ENCODE assay signal across 11 cellular contexts in the genomic region with DNA sequence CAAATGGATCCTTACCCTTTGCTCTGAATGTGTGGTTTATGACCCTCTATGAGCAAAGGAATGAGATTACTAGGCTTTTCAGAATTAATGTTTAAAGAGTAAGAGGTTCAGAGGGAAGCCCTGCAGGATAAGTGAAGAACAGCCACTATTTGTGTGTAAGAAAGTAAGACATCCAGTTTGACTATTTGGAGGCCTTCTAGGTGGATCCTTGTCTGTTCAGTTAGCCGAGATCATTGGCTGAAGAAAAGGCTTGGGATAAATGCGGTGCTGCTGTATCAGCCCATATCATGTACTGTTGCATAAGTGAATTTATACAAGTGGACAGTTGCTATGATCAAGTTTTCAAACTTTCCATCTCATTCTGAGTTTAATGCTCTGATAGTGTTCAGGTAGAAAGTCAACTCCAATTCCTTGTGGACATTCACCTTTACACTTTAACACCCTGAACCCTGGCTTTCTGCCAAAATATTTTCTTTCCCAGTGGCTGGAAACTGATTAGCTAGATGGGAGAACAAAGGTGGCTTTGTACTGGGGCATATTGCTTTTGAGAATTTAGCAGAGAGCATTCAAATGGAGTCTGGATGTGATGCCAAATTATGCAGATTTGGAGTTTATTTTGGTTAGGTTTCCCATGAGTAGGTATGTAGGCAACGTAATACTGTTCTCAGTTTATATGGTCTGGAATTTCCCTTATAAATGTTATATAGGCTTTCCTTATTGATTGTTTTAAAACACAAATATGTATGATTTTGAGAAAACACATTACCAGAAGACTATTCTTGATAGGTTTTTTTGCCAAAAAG. TPM values are rescaled to one million over a fixed set of nuclear protein-coding genes. Genes with fewer than 3 reads are reported as not detected.
DNase-seq lines count a peak whose midpoint lies in the region; ATAC-seq, FAIRE-seq and TF ChIP-seq lines count a peak whose summit lies in the region.
"Had no signal": no experiment of that assay in that cellular context is flagged by ENCODE, and none has a peak within 500 bp of the region (broad histone marks: within the 10 kb centered on the region; RNA-seq: fewer than 3 reads in every experiment).

No MANE protein-coding gene starts in this region.

- no peak; a peak in 1 of 6 replicates for ATAC-seq in A549
- ATAC-seq in GM23338, result no peak
- ATAC-seq in activated naive CD4-positive, alpha-beta T cell treated with anti-CD3 and anti-CD28 coated beads, Interleukin-2, amount 50 U/mL, for 72 hours, result peak; percentile 85 to 98

- no peaks in the 10 kb centered on the region for H3K27me3 ChIP-seq in GM23338 (ENCODE audit: insufficient read depth)

- H3K4me3 ChIP-seq in A549 (no peak overlapping the region), GM23338 (no peak overlapping the region), mesodermal cell (ENCODE audit: extremely low read depth, insufficient read depth, low read length, poor library complexity, severe bottlenecking) (no peak overlapping the region)
- H3K4me3 ChIP-seq: coronary artery had no signal

- no peak for TF ChIP-seq CTCF in A549 (IDR thresholded peaks at IDR 0.05)
- no peak for TF ChIP-seq CTCF in GM23338 (conservative IDR thresholded peaks at IDR 0.05; ENCODE audit: low read depth in 2 of 2)
- no peak for TF ChIP-seq CTCF in endothelial cell (IDR thresholded peaks at IDR 0.05; ENCODE audit: unreplicated experiment)

- H3K36me3 ChIP-seq in GM23338 (ENCODE audit: insufficient read depth), result peaks cover 11% of the 10 kb centered on the region
- peaks cover 40% of the 10 kb centered on the region for H3K36me3 ChIP-seq in mesodermal cell (ENCODE audit: control insufficient read depth, insufficient read depth, low read length)

- H4K20me1 ChIP-seq in GM23338 (replicated peaks; ENCODE audit: insufficient read depth), result peaks cover 7% of the 10 kb centered on the region; the same call in 1 of the 2 replicates

- H3K4me1 Mint-ChIP-seq in GM23338 (peaks cover 38% of the 10 kb centered on the region), endothelial cell (ENCODE audit: unreplicated experiment) (peaks cover 1% of the 10 kb centered on the region)

- H2AFZ ChIP-seq in GM23338, result no peak overlapping the region

- H3K4me3 Mint-ChIP-seq in GM23338 (no peak overlapping the region), endothelial cell (ENCODE audit: unreplicated experiment) (no peak overlapping the region)

- POLR2A ChIA-PET in A549 (lab: Yijun Ruan, JAX), result interaction anchor here (1.1 kb wide), 1 partner anchor 15 kb away, joined by 3 read pairs; the partner anchor contains the start of gene PARD6B

- H3K27ac Mint-ChIP-seq in GM23338 (peak overlapping the region; percentile 52; the same call in 1 of the 2 replicates), endothelial cell (ENCODE audit: unreplicated experiment) (no peak overlapping the region)
- H3K27ac Mint-ChIP-seq in activated naive CD4-positive, alpha-beta T cell treated with anti-CD3 and anti-CD28 coated beads, Interleukin-2, amount 50 U/mL, for 72 hours, result peak overlapping the region; percentile 52 to 53

- 38% methylated on average over 3 of the region's 3 CpGs for WGBS in A549 (ENCODE audit: missing lambda C conversion rate)
- WGBS in mesodermal cell (ENCODE audit: insufficient coverage in 2 of 2), 2 experiments, result 100% methylated on average over 1 of the region's 3 CpGs

- H3K36me3 Mint-ChIP-seq in GM23338 (ENCODE audit: low read depth) (peaks cover 36% of the 10 kb centered on the region), endothelial cell (ENCODE audit: low read depth, unreplicated experiment) (no peaks in the 10 kb centered on the region)
- H3K36me3 Mint-ChIP-seq in activated naive CD4-positive, alpha-beta T cell treated with anti-CD3 and anti-CD28 coated beads, Interleukin-2, amount 50 U/mL, for 72 hours, result no peaks in the 10 kb centered on the region

- no peaks in the 10 kb centered on the region for H3K9me3 ChIP-seq in A549
- H3K9me3 ChIP-seq in mesodermal cell (ENCODE audit: control insufficient read depth, low read length), result no peaks in the 10 kb centered on the region

- H3K9me3 Mint-ChIP-seq in GM23338 (no peaks in the 10 kb centered on the region), endothelial cell (ENCODE audit: unreplicated experiment) (no peaks in the 10 kb centered on the region)
- no peaks in the 10 kb centered on the region for H3K9me3 Mint-ChIP-seq in activated naive CD4-positive, alpha-beta T cell treated with anti-CD3 and anti-CD28 coated beads, Interleukin-2, amount 50 U/mL, for 72 hours

- peaks cover 47% of the 10 kb centered on the region for H3K79me2 ChIP-seq in GM23338 (replicated peaks; ENCODE audit: insufficient read depth)

- no peak for TF ChIP-seq RAD21 in A549 (conservative IDR thresholded peaks at IDR 0.05 in 1 of 2, IDR thresholded peaks at IDR 0.05 in 1 of 2)

- H3K27me3 Mint-ChIP-seq in GM23338 (ENCODE audit: insufficient read depth, low read depth, poor library complexity) (peaks cover 8% of the 10 kb centered on the region), endothelial cell (ENCODE audit: unreplicated experiment) (no peaks in the 10 kb centered on the region)

- H3K4me2 ChIP-seq in A549, result peak overlapping the region; percentile 90
- no peak overlapping the region for H3K4me2 ChIP-seq in GM23338

- 0 out of 2 replicates have a peak, but pooled peaks cover 2% of the 10 kb centered on the region for H3F3A ChIP-seq in GM23338 (replicated peaks; ENCODE audit: low read depth)

- no peak for TF ChIP-seq POLR2A in A549 (IDR thresholded peaks at IDR 0.05; ENCODE audit: low read length)

- CTCF ChIA-PET in A549 (lab: Yijun Ruan, JAX), result interaction anchor here (1.0 to 20.4 kb wide), 14 partner anchors 10 to 160 kb away, joined by 3 to 276 read pairs (median 14); partner anchors contain the start of genes BCAS4 and PARD6B

- peaks cover 73% of the 10 kb centered on the region for H3K4me1 ChIP-seq in A549
- peaks cover 19% of the 10 kb centered on the region for H3K4me1 ChIP-seq in GM23338 (ENCODE audit: insufficient read depth)
- H3K4me1 ChIP-seq in mesodermal cell (ENCODE audit: control insufficient read depth, insufficient read depth, low read length, poor library complexity, severe bottlenecking), result peaks cover 46% of the 10 kb centered on the region

- H3K9me2 ChIP-seq in GM23338 (ENCODE audit: insufficient read depth), result no peaks in the 10 kb centered on the region

- no peak for TF ChIP-seq EP300 in A549 (IDR thresholded peaks at IDR 0.05)

- FAIRE-seq in A549 (lab: Jason Lieb, UNC), result no peak
- FAIRE-seq: islet of Langerhans had no signal

- no peak for DNase-seq in A549 (ENCODE audit: low read depth in 1 of 2, low spot score in 1 of 2)
- no peak for DNase-seq in GM23338 (ENCODE audit: low spot score)
- DNase-seq in activated naive CD4-positive, alpha-beta T cell treated with anti-CD3 and anti-CD28 coated beads, Interleukin-2, amount 50 U/mL, for 72 hours (ENCODE audit: low spot score in 2 of 2), result no peak
- DNase-seq in GF-D8 (lab: John Stamatoyannopoulos, UW), result no peak
- no peak for DNase-seq in endothelial cell (ENCODE audit: low spot score)
- no peak for DNase-seq in Ammon's horn (ENCODE audit: low spot score)
- DNase-seq in dermis blood vessel endothelial cell, result no peak
- DNase-seq: GDM1 had no signal

- peak overlapping the region; percentile 86 to 94 for H3K27ac ChIP-seq in A549
- no peak overlapping the region; the same call in 1 of the 2 replicates for H3K27ac ChIP-seq in GM23338 (ENCODE audit: low read depth)
- H3K27ac ChIP-seq in mesodermal cell (ENCODE audit: low read depth, low read length, severe bottlenecking), result peak overlapping the region; percentile 62

RNA-seq across cellular contexts. Expression of gene PARD6B, which starts 15.0 kb away (rescaled TPM):
- 6.2 and 6.4 TPM in 2 replicates for polyA plus RNA-seq in A549 (2011; rRNA removed)
- 1.6 and 1.7 TPM in 2 replicates for polyA plus RNA-seq in A549 (2012; cell fraction: cytosol; rRNA removed)
- 1.3 and 1.7 TPM in 2 replicates for polyA plus RNA-seq in A549 (2012; cell fraction: nucleus; rRNA removed)
- 2.7 to 3.1 TPM (median 2.8 TPM) in 3 replicates for polyA plus RNA-seq in A549 (2017; fragmentation: RNase III; extraction: RNeasy Plus Mini Kit Qiagen cat#74134 plus additional on column Dnase treatment)
- polyA minus RNA-seq in A549 (2011; rRNA and poly(A)+ RNA removed), result 11.1 and 11.2 TPM in 2 replicates
- 29.2 and 39.7 TPM in 2 replicates for total RNA-seq in GM23338 (2014; rRNA removed; shearing (Covaris generic))
- 20.0 and 23.5 TPM in 2 replicates for polyA plus RNA-seq in GM23338 (2016; fragmentation: Nextera tagmentation; extraction: Ambion mirVana)
- total RNA-seq in activated naive CD4-positive, alpha-beta T cell treated with anti-CD3 and anti-CD28 coated beads, Interleukin-2, amount 50 U/mL, for 72 hours, result 1 to 10 TPM; 5.6 to 6.9 TPM
- 4.7 TPM for polyA plus RNA-seq in mesodermal cell (2013, experiment 1 of 2)
- polyA plus RNA-seq in mesodermal cell (2013, experiment 2 of 2), result 5.9 TPM
- 7.1 TPM for total RNA-seq in endothelial cell (ENCODE audit: unreplicated experiment)
- 0.28 and 0.85 TPM in 2 replicates for total RNA-seq in dermis blood vessel endothelial cell

RNA-seq across cellular contexts. Expression of gene BCAS4, which starts 48.5 kb away (rescaled TPM):
- polyA plus RNA-seq in A549 (2011; rRNA removed), result 15.5 and 16.9 TPM in 2 replicates
- polyA plus RNA-seq in A549 (2012; cell fraction: cytosol; rRNA removed), result 48.8 and 49.8 TPM in 2 replicates
- polyA plus RNA-seq in A549 (2012; cell fraction: nucleus; rRNA removed), result 14.4 and 23.6 TPM in 2 replicates
- polyA plus RNA-seq in A549 (2017; fragmentation: RNase III; extraction: RNeasy Plus Mini Kit Qiagen cat#74134 plus additional on column Dnase treatment), result 45.9 to 48.4 TPM (median 46.6 TPM) in 3 replicates
- polyA minus RNA-seq in A549 (2011; rRNA and poly(A)+ RNA removed), result 8.7 and 10.3 TPM in 2 replicates
- total RNA-seq in GM23338 (2014; rRNA removed; shearing (Covaris generic)), result 6.3 and 22.2 TPM in 2 replicates
- polyA plus RNA-seq in GM23338 (2016; fragmentation: Nextera tagmentation; extraction: Ambion mirVana), result 22.0 and 24.8 TPM in 2 replicates
- total RNA-seq in activated naive CD4-positive, alpha-beta T cell treated with anti-CD3 and anti-CD28 coated beads, Interleukin-2, amount 50 U/mL, for 72 hours, result 10 to 100 TPM; 12.6 to 19.3 TPM
- 15.4 TPM for polyA plus RNA-seq in mesodermal cell (2013, experiment 1 of 2)
- 12.2 TPM for polyA plus RNA-seq in mesodermal cell (2013, experiment 2 of 2)
- 7.6 TPM for total RNA-seq in endothelial cell (ENCODE audit: unreplicated experiment)
- total RNA-seq in dermis blood vessel endothelial cell, result 0.34 and 0.51 TPM in 2 replicates

RNA-seq across cellular contexts. Expression of gene RIPOR3, which starts 55.0 kb away (rescaled TPM):
- 0.03 TPM in 1 of 2 replicates, not detected in the other for polyA plus RNA-seq in A549 (2011; rRNA removed)
- 0.03 and 0.07 TPM in 2 replicates for polyA plus RNA-seq in A549 (2012; cell fraction: cytosol; rRNA removed)
- polyA plus RNA-seq in A549 (2012; cell fraction: nucleus; rRNA removed), result 0.09 and 0.19 TPM in 2 replicates
- polyA plus RNA-seq in A549 (2017; fragmentation: RNase III; extraction: RNeasy Plus Mini Kit Qiagen cat#74134 plus additional on column Dnase treatment), result 0.05 to 0.06 TPM in 2 of 3 replicates, not detected in the other
- polyA minus RNA-seq in A549 (2011; rRNA and poly(A)+ RNA removed), result 0.05 TPM in 1 of 2 replicates, not detected in the other
- total RNA-seq in GM23338 (2014; rRNA removed; shearing (Covaris generic)), result 6.0 and 6.3 TPM in 2 replicates
- 3.9 and 4.9 TPM in 2 replicates for polyA plus RNA-seq in GM23338 (2016; fragmentation: Nextera tagmentation; extraction: Ambion mirVana)
- total RNA-seq in activated naive CD4-positive, alpha-beta T cell treated with anti-CD3 and anti-CD28 coated beads, Interleukin-2, amount 50 U/mL, for 72 hours, result under 1 TPM in 1 of 2 donors, not detected in 1; 0.08 TPM
- polyA plus RNA-seq in mesodermal cell (2013, experiment 1 of 2), result 9.4 TPM
- polyA plus RNA-seq in mesodermal cell (2013, experiment 2 of 2), result 10.0 TPM
- 11.2 TPM for total RNA-seq in endothelial cell (ENCODE audit: unreplicated experiment)
- 0.68 TPM in 1 of 2 replicates, not detected in the other for total RNA-seq in dermis blood vessel endothelial cell

Comparison
In these comparisons a context has a peak if more than half of its experiments do, and no peak if none do; other contexts are left out.
1. ATAC-seq: peak in activated naive CD4-positive, alpha-beta T cell treated with anti-CD3 and anti-CD28 coated beads, Interleukin-2, amount 50 U/mL, for 72 hours (2 of 2); none in A549 (0 of 2) and GM23338 (single experiment).